ENCODE assay signal across 18 cellular contexts in genomic region chr6:106136172-106136571, GRCh38. TPM values are rescaled to one million over a fixed set of nuclear protein-coding genes. Genes with fewer than 3 reads are reported as not detected.
A peak's percentile ranks its signal among the peaks of the same experiment; 100 is the strongest.
DNase-seq lines count a peak whose midpoint lies in the region; ATAC-seq, FAIRE-seq and TF ChIP-seq lines count a peak whose summit lies in the region.
"Had no signal": no experiment of that assay in that cellular context is flagged by ENCODE, and none has a peak within 500 bp of the region (broad histone marks: within the 10 kb centered on the region; RNA-seq: fewer than 3 reads in every experiment).

No MANE protein-coding gene starts in this region.

- no peaks in the 10 kb centered on the region for H3K36me3 ChIP-seq in HepG2 (replicated peaks in 1 of 2; ENCODE audit: control insufficient read depth in 1 of 2, insufficient read depth in 2 of 2, low read length in 2 of 2)
- H3K36me3 ChIP-seq in right lobe of liver, result no peaks in the 10 kb centered on the region
- H3K36me3 ChIP-seq in suprapubic skin, result no peaks in the 10 kb centered on the region

- CTCF ChIA-PET in HepG2 (lab: Yijun Ruan, JAX; ENCODE audit: low intra/inter-chr PET ratio, low total read pairs), result no interaction called here

- TF ChIP-seq CTCF in HepG2 (CRISPR knock-in tag; IDR thresholded peaks at IDR 0.05) (no peak), right lobe of liver (IDR thresholded peaks at IDR 0.05) (no peak), coronary artery (IDR thresholded peaks at IDR 0.05) (no peak), nephron progenitor cell (IDR thresholded peaks at IDR 0.05) (no peak), suprapubic skin (IDR thresholded peaks at IDR 0.05) (no peak)

- WGBS in HepG2 (ENCODE audit: low lambda C conversion rate), result 64% methylated on average over 10 of the region's 11 CpGs
- 70% methylated on average over 2 of the region's 11 CpGs for WGBS in right lobe of liver (ENCODE audit: insufficient coverage, low coverage, low lambda C conversion rate, missing lambda C conversion rate)
- WGBS in suprapubic skin, result 96% methylated on average over 11 of the region's 11 CpGs

- H3K9me3 Mint-ChIP-seq in nephron progenitor cell, result no peaks in the 10 kb centered on the region
- H3K9me3 Mint-ChIP-seq in stimulated activated memory B cell treated with anti-CD40 and anti-IgM and Interleukin-4, amounts not matched to agents 10 μg/mL and 1 μg/mL and 100 μg/mL, for 72 hours, result no peaks in the 10 kb centered on the region
- H3K9me3 Mint-ChIP-seq: CD14-positive monocyte had no signal

- no peaks in the 10 kb centered on the region for H3K36me3 Mint-ChIP-seq in nephron progenitor cell (ENCODE audit: low read depth)
- no peaks in the 10 kb centered on the region for H3K36me3 Mint-ChIP-seq in stimulated activated memory B cell treated with anti-CD40 and anti-IgM and Interleukin-4, amounts not matched to agents 10 μg/mL and 1 μg/mL and 100 μg/mL, for 72 hours
- H3K36me3 Mint-ChIP-seq: CD14-positive monocyte; CD4-positive, alpha-beta memory T cell had no signal

- TF ChIP-seq EP300 in HepG2 (IDR thresholded peaks at IDR 0.05; ENCODE audit: low read depth in 2 of 2, low read length in 2 of 2), result no peak
- no peak for TF ChIP-seq EP300 in HepG2 (CRISPR knock-in tag; IDR thresholded peaks at IDR 0.05; ENCODE audit: borderline replicate concordance)
- TF ChIP-seq EP300 in suprapubic skin (IDR thresholded peaks at IDR 0.05), result no peak

- no peaks in the 10 kb centered on the region for H4K20me1 ChIP-seq in HepG2 (ENCODE audit: insufficient read depth, low read length)

- no peak overlapping the region; the same call in 1 of the 2 replicates for H3K4me2 ChIP-seq in HepG2 (ENCODE audit: low read depth, low read length)

- H3K4me1 ChIP-seq in HepG2 (ENCODE audit: insufficient read depth, low read length), result peaks cover 21% of the 10 kb centered on the region
- no peaks in the 10 kb centered on the region for H3K4me1 ChIP-seq in right lobe of liver
- H3K4me1 ChIP-seq in suprapubic skin, result peaks cover 6% of the 10 kb centered on the region

- in situ Hi-C loops in HepG2 (cut with HindIII; ENCODE audit: extremely low pct_ligation_motif_present, low pct_unique_long_range_greater_than_20kb), result no loop called here

- POLR2A ChIA-PET in HepG2 (lab: Yijun Ruan, JAX), result no interaction called here

- H3K4me3 Mint-ChIP-seq in nephron progenitor cell, result no peak overlapping the region
- no peak overlapping the region for H3K4me3 Mint-ChIP-seq in stimulated activated memory B cell treated with anti-CD40 and anti-IgM and Interleukin-4, amounts not matched to agents 10 μg/mL and 1 μg/mL and 100 μg/mL, for 72 hours
- H3K4me3 Mint-ChIP-seq: CD14-positive monocyte; CD4-positive, alpha-beta memory T cell had no signal

- no peak for FAIRE-seq in HepG2 (lab: Jason Lieb, UNC)
- FAIRE-seq: A549, HTR-8/SVneo had no signal

- H2AFZ ChIP-seq in HepG2 (ENCODE audit: low read length), result no peak overlapping the region

- TF ChIP-seq RAD21 in HepG2 (CRISPR knock-in tag; IDR thresholded peaks at IDR 0.05), result no peak

- peaks cover 0 to 10% of the 10 kb centered on the region in 2 experiments; a peak in 1 of 5 replicates for H3K27me3 ChIP-seq in HepG2 (ENCODE audit: control insufficient read depth in 1 of 2, insufficient read depth in 2 of 2, low read length in 2 of 2)
- no peaks in the 10 kb centered on the region for H3K27me3 ChIP-seq in right lobe of liver
- no peaks in the 10 kb centered on the region for H3K27me3 ChIP-seq in suprapubic skin

- no peaks in the 10 kb centered on the region for H3K27me3 Mint-ChIP-seq in nephron progenitor cell (ENCODE audit: low read depth, poor library complexity)
- no peaks in the 10 kb centered on the region for H3K27me3 Mint-ChIP-seq in stimulated activated memory B cell treated with anti-CD40 and anti-IgM and Interleukin-4, amounts not matched to agents 10 μg/mL and 1 μg/mL and 100 μg/mL, for 72 hours
- H3K27me3 Mint-ChIP-seq: CD4-positive, alpha-beta memory T cell had no signal

- no peaks in the 10 kb centered on the region for H3K9me3 ChIP-seq in HepG2 (ENCODE audit: low read length)
- H3K9me3 ChIP-seq in right lobe of liver, result no peaks in the 10 kb centered on the region
- no peaks in the 10 kb centered on the region for H3K9me3 ChIP-seq in suprapubic skin
- H3K9me3 ChIP-seq: A549 had no signal

- H3K4me3 ChIP-seq in HepG2 (replicated peaks in 1 of 3; ENCODE audit: insufficient read depth in 1 of 3, low read depth in 2 of 3, low read length in 3 of 3) (no peak overlapping the region), right lobe of liver (no peak overlapping the region), coronary artery (no peak overlapping the region), suprapubic skin (no peak overlapping the region)
- H3K4me3 ChIP-seq: A549 had no signal

- H3K27ac Mint-ChIP-seq in nephron progenitor cell, result peak overlapping the region; percentile 90
- H3K27ac Mint-ChIP-seq in stimulated activated memory B cell treated with anti-CD40 and anti-IgM and Interleukin-4, amounts not matched to agents 10 μg/mL and 1 μg/mL and 100 μg/mL, for 72 hours, result no peak overlapping the region
- H3K27ac Mint-ChIP-seq: CD14-positive monocyte; CD4-positive, alpha-beta memory T cell had no signal

- no peak for ATAC-seq in HepG2
- ATAC-seq in right lobe of liver, result no peak
- ATAC-seq in stimulated activated memory B cell treated with anti-CD40 and anti-IgM and Interleukin-4, amounts not matched to agents 10 μg/mL and 1 μg/mL and 100 μg/mL, for 72 hours, result no peak

- H3K9ac ChIP-seq in HepG2 (ENCODE audit: insufficient read depth, low read depth, low read length), result no peak overlapping the region

- H3K4me1 Mint-ChIP-seq in nephron progenitor cell, result peaks cover 64% of the 10 kb centered on the region
- H3K4me1 Mint-ChIP-seq in stimulated activated memory B cell treated with anti-CD40 and anti-IgM and Interleukin-4, amounts not matched to agents 10 μg/mL and 1 μg/mL and 100 μg/mL, for 72 hours, result peaks cover 12% of the 10 kb centered on the region

- no peaks in the 10 kb centered on the region for H3K79me2 ChIP-seq in HepG2 (ENCODE audit: insufficient read depth, low read length)

- H3K27ac ChIP-seq in HepG2 (ENCODE audit: extremely low read length, insufficient read depth, low read length) (no peak overlapping the region), right lobe of liver (no peak overlapping the region), coronary artery (no peak overlapping the region), suprapubic skin (no peak overlapping the region)
- H3K27ac ChIP-seq: 22Rv1 had no signal

- DNase-seq in HepG2 (ENCODE audit: low spot score) (no peak), right lobe of liver (no peak), coronary artery (ENCODE audit: low spot score) (peak; percentile 66), nephron progenitor cell (no peak), suprapubic skin (ENCODE audit: low spot score in 2 of 2) (no peak)
- no peak for DNase-seq in activated naive CD4-positive, alpha-beta T cell treated with anti-CD3 and anti-CD28 coated beads, Interleukin-2, amount 50 U/mL, for 16 hours
- DNase-seq: AML-193; CD4-positive, alpha-beta memory T cell; DMS153; DMS79 treated with DMSO at 0.1 percent for 48 hours; GF-D8; GOT3; H7 had no signal

- no peak for TF ChIP-seq POLR2A in HepG2 (IDR thresholded peaks at IDR 0.05; ENCODE audit: insufficient read depth in 1 of 2, low read depth in 2 of 2, low read length in 2 of 2)
- TF ChIP-seq POLR2A in right lobe of liver (IDR thresholded peaks at IDR 0.05), result no peak
- no peak for TF ChIP-seq POLR2A in suprapubic skin (IDR thresholded peaks at IDR 0.05)

- BruUV-seq in HepG2 (replicated peaks; lab: Mats Ljungman, UMichigan), result no TSS peak

- intact Hi-C loops in HepG2 (cut with micrococcal nuclease; ENCODE audit: unreplicated experiment) (no loop called here), right lobe of liver (cut with DNase I) (no loop called here)

RNA-seq across cellular contexts. Expression of gene PRDM1, which starts 50.0 kb away (rescaled TPM):
- total RNA-seq in HepG2 (2016; rRNA removed; fragmentation: Illumina TruSeq; extraction: Trizol) (not detected in 2 replicates), right lobe of liver (1 to 10 TPM in 5 of 6 experiments, under 1 TPM in 1; 0.86 to 2.8 (median 1.3) TPM), suprapubic skin (10 to 100 TPM; 10.9 to 47.7 (median 27.8) TPM)
- not detected in 2 replicates for total RNA-seq in HepG2 (2016; cell fraction: cytosol; rRNA removed; fragmentation: Illumina TruSeq; extraction: Trizol; ENCODE audit: low read depth)
- total RNA-seq in HepG2 (2016; cell fraction: insoluble cytoplasmic fraction; rRNA removed; fragmentation: Illumina TruSeq; extraction: Trizol), result not detected in 2 replicates
- total RNA-seq in HepG2 (2016; cell fraction: membrane; rRNA removed; fragmentation: Illumina TruSeq; extraction: Trizol), result not detected in 2 replicates
- not detected in 2 replicates for total RNA-seq in HepG2 (2016; cell fraction: nucleus; rRNA removed; fragmentation: Illumina TruSeq; extraction: Trizol)
- polyA plus RNA-seq in HepG2 (2011; rRNA removed), result 0.03 and 0.13 TPM in 2 replicates
- not detected in 2 replicates for polyA plus RNA-seq in HepG2 (2011; cell fraction: cytosol; rRNA removed)
- not detected in 2 replicates for polyA plus RNA-seq in HepG2 (2011; cell fraction: nucleus; rRNA removed)
- polyA plus RNA-seq in HepG2 (2012), result 0.20 TPM in 1 of 2 replicates, not detected in the other
- not detected in 2 replicates for polyA plus RNA-seq in HepG2 (2016; cell fraction: cytosol; fragmentation: Illumina TruSeq; extraction: Trizol; ENCODE audit: low read depth)
- polyA plus RNA-seq in HepG2 (2016; cell fraction: insoluble cytoplasmic fraction; fragmentation: Illumina TruSeq; extraction: Trizol; ENCODE audit: low read depth), result not detected in 2 replicates
- not detected in 2 replicates for polyA plus RNA-seq in HepG2 (2016; cell fraction: membrane; fragmentation: Illumina TruSeq; extraction: Trizol; ENCODE audit: low read depth)
- not detected in 2 replicates for polyA plus RNA-seq in HepG2 (2016; cell fraction: nucleus; fragmentation: Illumina TruSeq; extraction: Trizol; ENCODE audit: insufficient read depth, low read depth)
- polyA minus RNA-seq in HepG2 (2011; rRNA and poly(A)+ RNA removed; ENCODE audit: low replicate concordance), result 4.0 TPM in 1 of 2 replicates, not detected in the other
- polyA minus RNA-seq in HepG2 (2011; cell fraction: cytosol; rRNA and poly(A)+ RNA removed), result not detected in 2 replicates
- polyA minus RNA-seq in HepG2 (2011; cell fraction: nucleus; rRNA and poly(A)+ RNA removed), result not detected in 2 replicates
